ENCODE assay signal across 1 cellular context in the genomic region with DNA sequence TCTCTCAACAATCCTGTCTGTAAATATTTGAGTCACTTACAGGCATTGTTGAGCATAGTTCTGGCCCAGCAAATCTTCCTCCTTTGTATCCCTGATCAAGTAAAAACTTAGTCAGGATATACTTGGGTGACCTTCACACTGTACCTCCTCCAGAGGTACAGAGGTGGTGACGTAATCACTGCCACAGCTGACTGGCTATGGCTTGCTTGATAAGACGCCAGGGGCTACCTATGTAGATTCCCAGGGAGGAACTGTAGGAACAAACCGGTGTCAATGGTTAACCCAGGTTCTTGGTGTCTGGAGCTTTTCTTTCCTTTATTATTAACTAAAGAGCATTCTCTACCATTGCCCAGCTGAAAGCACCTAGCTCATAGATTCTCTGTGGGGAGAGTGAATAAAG.
A peak's percentile ranks its signal among the peaks of the same experiment; 100 is the strongest.
TF ChIP-seq lines count a peak whose summit lies in the region.

Gene KCNJ16, plus strand, starts transcription at position 235 of the 400 bp plus-strand sequence. CDS start 56,863 bp downstream, outside the sequence.

TF ChIP-seq in H1, 55 proteins besides CTCF, POLR2A, EP300 and RAD21:
- no peak for TF ChIP-seq TAF7 (optimal IDR thresholded peaks at IDR 0.05; ENCODE audit: borderline replicate concordance, low read depth, low read length)
- TF ChIP-seq GTF2F1 (IDR thresholded peaks at IDR 0.05; ENCODE audit: borderline replicate concordance, low read depth, low read length), result no peak
- TF ChIP-seq CEBPB (IDR thresholded peaks at IDR 0.05; ENCODE audit: low read depth, low read length), result peak; percentile 55; the same call in 1 of the 2 replicates
